ENCODE assay signal across 18 cellular contexts in the genomic region with DNA sequence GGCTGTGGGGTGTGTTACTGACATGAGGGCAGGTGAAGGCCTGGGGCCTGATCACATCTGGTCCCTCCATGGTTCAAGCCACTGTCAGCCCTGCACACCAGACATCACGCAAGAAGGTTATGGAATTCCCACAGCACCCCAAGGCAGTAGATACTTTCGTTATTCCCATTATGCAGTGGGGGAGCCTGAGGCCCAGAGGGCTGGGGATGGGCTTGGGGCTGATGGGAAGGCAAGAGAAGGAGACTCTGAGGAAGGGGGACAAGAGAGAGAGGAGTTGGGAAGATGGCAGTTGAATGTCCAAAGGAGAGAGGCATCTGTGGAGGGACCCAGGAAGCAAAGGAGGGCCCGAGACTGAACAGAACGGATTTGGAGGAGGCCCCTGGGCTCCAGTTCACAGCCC. TPM values are rescaled to one million over a fixed set of nuclear protein-coding genes. Genes with fewer than 3 reads are reported as not detected.
DNase-seq lines count a peak whose midpoint lies in the region; ATAC-seq and TF ChIP-seq lines count a peak whose summit lies in the region.
"Had no signal": no experiment of that assay in that cellular context is flagged by ENCODE, and none has a peak within 500 bp of the region (broad histone marks: within the 10 kb centered on the region; RNA-seq: fewer than 3 reads in every experiment).

No MANE protein-coding gene starts in this region.

- DNase-seq in T-helper 1 cell = no peak
- no peak for DNase-seq in natural killer cell treated with Interleukin-12 subunit alpha and Interleukin-12 subunit beta and Interleukin-15 and Interleukin-18, amount 100 ng/mL, for 72 hours (ENCODE audit: low spot score)
- no peak for DNase-seq in natural killer cell
- DNase-seq in effector memory CD8-positive, alpha-beta T cell = no peak
- DNase-seq in tibial artery = no peak
- DNase-seq in ovary = no peak
- DNase-seq in AG08395 (ENCODE audit: low spot score) = no peak
- DNase-seq: 8988T, C1 segment of cervical spinal cord, COR-L47, DMS79 treated with DMSO at 0.1 percent for 48 hours, HCEC 1CT, NCI-H1417 treated with DMSO at 0.1 percent for 48 hours, NCI-H2029 treated with DMSO at 0.1 percent for 48 hours, Peyer's patch, SHP77 had no signal

- H3K27me3 Mint-ChIP-seq in T-helper 1 cell treated with Interleukin-12 subunit alpha and Interleukin-12 subunit beta and Interleukin-4 antibody, amounts not matched to agents 30 μg/mL and 1 μg/mL, for 36 hours (ENCODE audit: low read depth) = no peaks in the 10 kb centered on the region
- no peaks in the 10 kb centered on the region for H3K27me3 Mint-ChIP-seq in natural killer cell treated with Interleukin-12 subunit alpha and Interleukin-12 subunit beta and Interleukin-15 and Interleukin-18, amount 100 ng/mL, for 72 hours
- no peaks in the 10 kb centered on the region for H3K27me3 Mint-ChIP-seq in natural killer cell (ENCODE audit: low read depth in 2 of 2)
- H3K27me3 Mint-ChIP-seq in effector memory CD8-positive, alpha-beta T cell = no peaks in the 10 kb centered on the region

- H3K36me3 Mint-ChIP-seq in T-helper 1 cell treated with Interleukin-12 subunit alpha and Interleukin-12 subunit beta and Interleukin-4 antibody, amounts not matched to agents 30 μg/mL and 1 μg/mL, for 36 hours (ENCODE audit: low read depth) = peaks cover 20% of the 10 kb centered on the region
- no peaks in the 10 kb centered on the region for H3K36me3 Mint-ChIP-seq in natural killer cell treated with Interleukin-12 subunit alpha and Interleukin-12 subunit beta and Interleukin-15 and Interleukin-18, amount 100 ng/mL, for 72 hours
- H3K36me3 Mint-ChIP-seq in natural killer cell = no peaks in the 10 kb centered on the region
- peaks cover 21% of the 10 kb centered on the region for H3K36me3 Mint-ChIP-seq in effector memory CD8-positive, alpha-beta T cell (ENCODE audit: insufficient read depth)

- no peak for TF ChIP-seq EP300 in ovary (IDR thresholded peaks at IDR 0.05)

- H3K4me3 Mint-ChIP-seq in T-helper 1 cell treated with Interleukin-12 subunit alpha and Interleukin-12 subunit beta and Interleukin-4 antibody, amounts not matched to agents 30 μg/mL and 1 μg/mL, for 36 hours = no peak overlapping the region
- H3K4me3 Mint-ChIP-seq in natural killer cell treated with Interleukin-12 subunit alpha and Interleukin-12 subunit beta and Interleukin-15 and Interleukin-18, amount 100 ng/mL, for 72 hours = no peak overlapping the region
- H3K4me3 Mint-ChIP-seq in natural killer cell = no peak overlapping the region
- no peak overlapping the region for H3K4me3 Mint-ChIP-seq in effector memory CD8-positive, alpha-beta T cell

- WGBS in ovary, 3 donors = 86 to 97% (median 89%) methylated on average over 4 of the region's 4 CpGs

- peaks cover 0 to 49% (median 23%) of the 10 kb centered on the region in 3 donors for H3K36me3 ChIP-seq in tibial artery
- no peaks in the 10 kb centered on the region for H3K36me3 ChIP-seq in ovary

- H3K27ac ChIP-seq in tibial artery = no peak overlapping the region
- H3K27ac ChIP-seq in ovary = no peak overlapping the region
- H3K27ac ChIP-seq: Peyer's patch had no signal

- H3K27me3 ChIP-seq in tibial artery (no peaks in the 10 kb centered on the region), ovary (no peaks in the 10 kb centered on the region)
- H3K27me3 ChIP-seq: Peyer's patch had no signal

- intact Hi-C loops in natural killer cell (cut with micrococcal nuclease) = no loop called here
- intact Hi-C loops in tibial artery (cut with DNase I; ENCODE audit: low total_unique reads) = no loop called here
- intact Hi-C loops in ovary (cut with DNase I) = loop anchor here in 1 of 4 donors (5.0 kb wide), 1 partner anchor 72 kb away; no protein-coding TSS in a partner anchor

- H3K4me1 ChIP-seq in tibial artery = peaks cover 0 to 3% (median 0%) of the 10 kb centered on the region in 4 donors
- H3K4me1 ChIP-seq in ovary (ENCODE audit: insufficient read depth) = peaks cover 2% of the 10 kb centered on the region

- H3K9me3 Mint-ChIP-seq in T-helper 1 cell treated with Interleukin-12 subunit alpha and Interleukin-12 subunit beta and Interleukin-4 antibody, amounts not matched to agents 30 μg/mL and 1 μg/mL, for 36 hours = no peaks in the 10 kb centered on the region
- H3K9me3 Mint-ChIP-seq in natural killer cell treated with Interleukin-12 subunit alpha and Interleukin-12 subunit beta and Interleukin-15 and Interleukin-18, amount 100 ng/mL, for 72 hours = no peaks in the 10 kb centered on the region
- H3K9me3 Mint-ChIP-seq in natural killer cell = no peaks in the 10 kb centered on the region
- H3K9me3 Mint-ChIP-seq in effector memory CD8-positive, alpha-beta T cell = no peaks in the 10 kb centered on the region

- TF ChIP-seq CTCF in natural killer cell (IDR thresholded peaks at IDR 0.05) = no peak
- no peak for TF ChIP-seq CTCF in tibial artery (IDR thresholded peaks at IDR 0.05)
- TF ChIP-seq CTCF in ovary (IDR thresholded peaks at IDR 0.05) = no peak

- peak overlapping the region; percentile 72 for H3K27ac Mint-ChIP-seq in T-helper 1 cell treated with Interleukin-12 subunit alpha and Interleukin-12 subunit beta and Interleukin-4 antibody, amounts not matched to agents 30 μg/mL and 1 μg/mL, for 36 hours
- peak overlapping the region; percentile 36 to 57 for H3K27ac Mint-ChIP-seq in natural killer cell treated with Interleukin-12 subunit alpha and Interleukin-12 subunit beta and Interleukin-15 and Interleukin-18, amount 100 ng/mL, for 72 hours
- H3K27ac Mint-ChIP-seq in natural killer cell = peak overlapping the region in 1 of 2 donors; percentile 28
- H3K27ac Mint-ChIP-seq in effector memory CD8-positive, alpha-beta T cell = peak overlapping the region; percentile 48 to 90

- peaks cover 12% of the 10 kb centered on the region for H3K4me1 Mint-ChIP-seq in T-helper 1 cell treated with Interleukin-12 subunit alpha and Interleukin-12 subunit beta and Interleukin-4 antibody, amounts not matched to agents 30 μg/mL and 1 μg/mL, for 36 hours (ENCODE audit: low read depth)
- peaks cover 17% of the 10 kb centered on the region in 2 donors for H3K4me1 Mint-ChIP-seq in natural killer cell treated with Interleukin-12 subunit alpha and Interleukin-12 subunit beta and Interleukin-15 and Interleukin-18, amount 100 ng/mL, for 72 hours (ENCODE audit: low read depth in 2 of 2)
- peaks cover 7 to 27% of the 10 kb centered on the region in 2 donors for H3K4me1 Mint-ChIP-seq in natural killer cell
- peaks cover 8% of the 10 kb centered on the region in 2 donors for H3K4me1 Mint-ChIP-seq in effector memory CD8-positive, alpha-beta T cell (ENCODE audit: low read depth in 2 of 2)

- ATAC-seq in natural killer cell treated with Interleukin-12 subunit alpha and Interleukin-12 subunit beta and Interleukin-15 and Interleukin-18, amount 100 ng/mL, for 72 hours = no peak
- no peak for ATAC-seq in natural killer cell
- ATAC-seq in effector memory CD8-positive, alpha-beta T cell (replicated peaks) = no peak

- H3K4me3 ChIP-seq in tibial artery (no peak overlapping the region), ovary (no peak overlapping the region)
- H3K4me3 ChIP-seq: Peyer's patch had no signal

- H3K9me3 ChIP-seq in tibial artery (no peaks in the 10 kb centered on the region), ovary (no peaks in the 10 kb centered on the region)
- H3K9me3 ChIP-seq: Peyer's patch had no signal

- TF ChIP-seq POLR2A in ovary (IDR thresholded peaks at IDR 0.05) = no peak

RNA-seq across cellular contexts. Expression of a gene that starts 34.7 kb away (rescaled TPM):
- total RNA-seq in natural killer cell treated with Interleukin-12 subunit alpha and Interleukin-12 subunit beta and Interleukin-15 and Interleukin-18, amount 100 ng/mL, for 72 hours = 100 to 1,000 TPM in 1 of 2 donors, 10 to 100 TPM in 1; 83.8 to 125 TPM
- total RNA-seq in natural killer cell (100 to 1,000 TPM; 138 to 163 (median 147) TPM), ovary (10 to 100 TPM in 5 of 7 donors, 1 to 10 TPM in 2; 8.7 to 40.4 (median 13.0) TPM)
- 10 to 100 TPM; 11.5 to 13.1 TPM for polyA plus RNA-seq in ovary

RNA-seq across cellular contexts. Expression of a gene that starts 42.0 kb away (rescaled TPM):
- 1 to 10 TPM; 1.9 to 2.6 TPM for total RNA-seq in natural killer cell treated with Interleukin-12 subunit alpha and Interleukin-12 subunit beta and Interleukin-15 and Interleukin-18, amount 100 ng/mL, for 72 hours
- total RNA-seq in natural killer cell (1 to 10 TPM; 2.6 to 3.0 (median 3.0) TPM), ovary (1 to 10 TPM; 1.0 to 8.1 (median 4.1) TPM)
- 10 to 100 TPM in 1 of 2 donors, 1 to 10 TPM in 1; 2.2 to 12.5 TPM for polyA plus RNA-seq in ovary
- total RNA-seq: HT1080 had no signal
